18 cellular contexts compared by ENCODE assay signal in the genomic region with DNA sequence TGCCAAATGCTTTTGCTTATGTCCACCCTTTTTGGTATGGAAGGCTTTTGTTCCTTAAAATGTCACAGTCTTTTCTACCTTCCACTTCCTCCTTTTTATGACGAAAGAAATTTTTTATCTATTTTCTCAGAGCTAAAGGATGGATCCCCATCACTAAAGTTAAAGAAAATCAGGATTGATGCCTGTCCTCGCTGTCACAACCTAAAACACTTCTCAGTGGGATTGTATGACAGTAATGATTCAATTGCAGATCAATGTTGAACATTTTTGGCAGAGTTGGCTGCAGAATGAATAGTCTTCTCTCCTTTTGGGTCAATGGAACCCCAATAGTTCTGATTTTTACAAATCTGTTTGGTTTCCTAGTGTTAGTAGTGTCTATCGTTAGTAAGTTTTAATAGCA.
DNase-seq lines count a peak whose midpoint lies in the region; ATAC-seq, FAIRE-seq and TF ChIP-seq lines count a peak whose summit lies in the region.
"Had no signal": no experiment of that assay in that cellular context is flagged by ENCODE, and none has a peak within 500 bp of the region (broad histone marks: within the 10 kb centered on the region; RNA-seq: fewer than 3 reads in every experiment).

No MANE protein-coding gene starts in this region.

- CTCF ChIA-PET in WTC11 (lab: Charles Lee): no interaction called here

- no peak overlapping the region for H3K4me3 Mint-ChIP-seq in WTC11
- H3K4me3 Mint-ChIP-seq: CD4-positive, alpha-beta memory T cell had no signal

- no peak for ATAC-seq in WTC11

- FAIRE-seq in frontal cortex (lab: Jason Lieb, UNC): no peak
- FAIRE-seq: GM19239, H1 had no signal

- H3K27ac Mint-ChIP-seq in WTC11: peak overlapping the region; percentile 25; the same call in 1 of the 2 replicates
- H3K27ac Mint-ChIP-seq: CD4-positive, alpha-beta memory T cell had no signal

- H3K27me3 Mint-ChIP-seq in WTC11 (ENCODE audit: low read depth): no peaks in the 10 kb centered on the region
- H3K27me3 Mint-ChIP-seq: CD4-positive, alpha-beta memory T cell had no signal

- no peak for TF ChIP-seq CTCF in WTC11 (IDR thresholded peaks at IDR 0.05)

- peaks cover 9% of the 10 kb centered on the region for H3K4me1 Mint-ChIP-seq in WTC11
- H3K4me1 Mint-ChIP-seq: CD4-positive, alpha-beta memory T cell had no signal

- peak; percentile 9 for DNase-seq in SKM-1 treated with dmso at 0.1 percent for 144 hours (lab: John Stamatoyannopoulos, UW; ENCODE audit: unreplicated experiment)
- no peak for DNase-seq in SKM-1 (lab: John Stamatoyannopoulos, UW; ENCODE audit: unreplicated experiment)
- DNase-seq in MV-4-11 (lab: John Stamatoyannopoulos, UW): peak; percentile 63
- no peak for DNase-seq in WTC11 (ENCODE audit: low spot score)
- no peak for DNase-seq in frontal cortex (ENCODE audit: low spot score in 2 of 2)
- DNase-seq in stimulated activated naive CD4-positive, alpha-beta T cell treated with Interleukin-2 at 50 U/mL for 16 hours (lab: John Stamatoyannopoulos, UW): no peak
- DNase-seq: C1 segment of cervical spinal cord; Calu3; CD4-positive, alpha-beta memory T cell; COR-L47; DMS53; DMS79 treated with DMSO at 0.1 percent for 48 hours; GF-D8; GM23248; H7; HCEC 1CT had no signal

- POLR2A ChIA-PET in WTC11 (lab: Charles Lee): no interaction called here

- H3K9me3 Mint-ChIP-seq in WTC11: peaks cover 16% of the 10 kb centered on the region

- H3K36me3 Mint-ChIP-seq in WTC11: peaks cover 10% of the 10 kb centered on the region; the same call in 1 of the 2 replicates
- H3K36me3 Mint-ChIP-seq: CD4-positive, alpha-beta memory T cell had no signal

TF ChIP-seq in WTC11, 78 proteins besides CTCF, POLR2A, EP300 and RAD21 (continues in another document):
- no peak for TF ChIP-seq GABPB1 (CRISPR knock-in tag; IDR thresholded peaks at IDR 0.05)
- TF ChIP-seq KAT7 (CRISPR knock-in tag; IDR thresholded peaks at IDR 0.05; ENCODE audit: borderline replicate concordance): no peak
- TF ChIP-seq, protein P1, sequence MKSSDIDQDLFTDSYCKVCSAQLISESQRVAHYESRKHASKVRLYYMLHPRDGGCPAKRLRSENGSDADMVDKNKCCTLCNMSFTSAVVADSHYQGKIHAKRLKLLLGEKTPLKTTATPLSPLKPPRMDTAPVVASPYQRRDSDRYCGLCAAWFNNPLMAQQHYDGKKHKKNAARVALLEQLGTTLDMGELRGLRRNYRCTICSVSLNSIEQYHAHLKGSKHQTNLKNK (CRISPR knock-in tag; IDR thresholded peaks at IDR 0.05): no peak
- TF ChIP-seq, protein P2, sequence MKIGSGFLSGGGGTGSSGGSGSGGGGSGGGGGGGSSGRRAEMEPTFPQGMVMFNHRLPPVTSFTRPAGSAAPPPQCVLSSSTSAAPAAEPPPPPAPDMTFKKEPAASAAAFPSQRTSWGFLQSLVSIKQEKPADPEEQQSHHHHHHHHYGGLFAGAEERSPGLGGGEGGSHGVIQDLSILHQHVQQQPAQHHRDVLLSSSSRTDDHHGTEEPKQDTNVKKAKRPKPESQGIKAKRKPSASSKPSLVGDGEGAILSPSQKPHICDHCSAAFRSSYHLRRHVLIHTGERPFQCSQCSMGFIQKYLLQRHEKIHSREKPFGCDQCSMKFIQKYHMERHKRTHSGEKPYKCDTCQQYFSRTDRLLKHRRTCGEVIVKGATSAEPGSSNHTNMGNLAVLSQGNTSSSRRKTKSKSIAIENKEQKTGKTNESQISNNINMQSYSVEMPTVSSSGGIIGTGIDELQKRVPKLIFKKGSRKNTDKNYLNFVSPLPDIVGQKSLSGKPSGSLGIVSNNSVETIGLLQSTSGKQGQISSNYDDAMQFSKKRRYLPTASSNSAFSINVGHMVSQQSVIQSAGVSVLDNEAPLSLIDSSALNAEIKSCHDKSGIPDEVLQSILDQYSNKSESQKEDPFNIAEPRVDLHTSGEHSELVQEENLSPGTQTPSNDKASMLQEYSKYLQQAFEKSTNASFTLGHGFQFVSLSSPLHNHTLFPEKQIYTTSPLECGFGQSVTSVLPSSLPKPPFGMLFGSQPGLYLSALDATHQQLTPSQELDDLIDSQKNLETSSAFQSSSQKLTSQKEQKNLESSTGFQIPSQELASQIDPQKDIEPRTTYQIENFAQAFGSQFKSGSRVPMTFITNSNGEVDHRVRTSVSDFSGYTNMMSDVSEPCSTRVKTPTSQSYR (CRISPR knock-in tag; IDR thresholded peaks at IDR 0.05): no peak
- TF ChIP-seq, protein P3, sequence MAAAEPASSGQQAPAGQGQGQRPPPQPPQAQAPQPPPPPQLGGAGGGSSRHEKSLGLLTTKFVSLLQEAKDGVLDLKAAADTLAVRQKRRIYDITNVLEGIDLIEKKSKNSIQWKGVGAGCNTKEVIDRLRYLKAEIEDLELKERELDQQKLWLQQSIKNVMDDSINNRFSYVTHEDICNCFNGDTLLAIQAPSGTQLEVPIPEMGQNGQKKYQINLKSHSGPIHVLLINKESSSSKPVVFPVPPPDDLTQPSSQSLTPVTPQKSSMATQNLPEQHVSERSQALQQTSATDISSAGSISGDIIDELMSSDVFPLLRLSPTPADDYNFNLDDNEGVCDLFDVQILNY (CRISPR knock-in tag; IDR thresholded peaks at IDR 0.05): no peak
- TF ChIP-seq, protein P4, sequence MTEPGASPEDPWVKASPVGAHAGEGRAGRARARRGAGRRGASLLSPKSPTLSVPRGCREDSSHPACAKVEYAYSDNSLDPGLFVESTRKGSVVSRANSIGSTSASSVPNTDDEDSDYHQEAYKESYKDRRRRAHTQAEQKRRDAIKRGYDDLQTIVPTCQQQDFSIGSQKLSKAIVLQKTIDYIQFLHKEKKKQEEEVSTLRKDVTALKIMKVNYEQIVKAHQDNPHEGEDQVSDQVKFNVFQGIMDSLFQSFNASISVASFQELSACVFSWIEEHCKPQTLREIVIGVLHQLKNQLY (CRISPR knock-in tag; IDR thresholded peaks at IDR 0.05): no peak
- no peak for TF ChIP-seq FOXP1 (CRISPR knock-in tag; IDR thresholded peaks at IDR 0.05; ENCODE audit: borderline replicate concordance)
- no peak for TF ChIP-seq ZBTB21 (CRISPR knock-in tag; IDR thresholded peaks at IDR 0.05; ENCODE audit: borderline replicate concordance)
- TF ChIP-seq, protein P5, sequence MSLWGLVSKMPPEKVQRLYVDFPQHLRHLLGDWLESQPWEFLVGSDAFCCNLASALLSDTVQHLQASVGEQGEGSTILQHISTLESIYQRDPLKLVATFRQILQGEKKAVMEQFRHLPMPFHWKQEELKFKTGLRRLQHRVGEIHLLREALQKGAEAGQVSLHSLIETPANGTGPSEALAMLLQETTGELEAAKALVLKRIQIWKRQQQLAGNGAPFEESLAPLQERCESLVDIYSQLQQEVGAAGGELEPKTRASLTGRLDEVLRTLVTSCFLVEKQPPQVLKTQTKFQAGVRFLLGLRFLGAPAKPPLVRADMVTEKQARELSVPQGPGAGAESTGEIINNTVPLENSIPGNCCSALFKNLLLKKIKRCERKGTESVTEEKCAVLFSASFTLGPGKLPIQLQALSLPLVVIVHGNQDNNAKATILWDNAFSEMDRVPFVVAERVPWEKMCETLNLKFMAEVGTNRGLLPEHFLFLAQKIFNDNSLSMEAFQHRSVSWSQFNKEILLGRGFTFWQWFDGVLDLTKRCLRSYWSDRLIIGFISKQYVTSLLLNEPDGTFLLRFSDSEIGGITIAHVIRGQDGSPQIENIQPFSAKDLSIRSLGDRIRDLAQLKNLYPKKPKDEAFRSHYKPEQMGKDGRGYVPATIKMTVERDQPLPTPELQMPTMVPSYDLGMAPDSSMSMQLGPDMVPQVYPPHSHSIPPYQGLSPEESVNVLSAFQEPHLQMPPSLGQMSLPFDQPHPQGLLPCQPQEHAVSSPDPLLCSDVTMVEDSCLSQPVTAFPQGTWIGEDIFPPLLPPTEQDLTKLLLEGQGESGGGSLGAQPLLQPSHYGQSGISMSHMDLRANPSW (CRISPR knock-in tag; conservative IDR thresholded peaks at IDR 0.05; ENCODE audit: low read depth): no peak
- TF ChIP-seq, protein P6, sequence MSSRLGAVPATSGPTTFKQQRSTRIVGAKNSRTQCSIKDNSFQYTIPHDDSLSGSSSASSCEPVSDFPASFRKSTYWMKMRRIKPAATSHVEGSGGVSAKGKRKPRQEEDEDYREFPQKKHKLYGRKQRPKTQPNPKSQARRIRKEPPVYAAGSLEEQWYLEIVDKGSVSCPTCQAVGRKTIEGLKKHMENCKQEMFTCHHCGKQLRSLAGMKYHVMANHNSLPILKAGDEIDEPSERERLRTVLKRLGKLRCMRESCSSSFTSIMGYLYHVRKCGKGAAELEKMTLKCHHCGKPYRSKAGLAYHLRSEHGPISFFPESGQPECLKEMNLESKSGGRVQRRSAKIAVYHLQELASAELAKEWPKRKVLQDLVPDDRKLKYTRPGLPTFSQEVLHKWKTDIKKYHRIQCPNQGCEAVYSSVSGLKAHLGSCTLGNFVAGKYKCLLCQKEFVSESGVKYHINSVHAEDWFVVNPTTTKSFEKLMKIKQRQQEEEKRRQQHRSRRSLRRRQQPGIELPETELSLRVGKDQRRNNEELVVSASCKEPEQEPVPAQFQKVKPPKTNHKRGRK (CRISPR knock-in tag; IDR thresholded peaks at IDR 0.05; ENCODE audit: borderline replicate concordance): no peak
- no peak for TF ChIP-seq ZNF138 (CRISPR knock-in tag; conservative IDR thresholded peaks at IDR 0.05)
- TF ChIP-seq, protein P7, sequence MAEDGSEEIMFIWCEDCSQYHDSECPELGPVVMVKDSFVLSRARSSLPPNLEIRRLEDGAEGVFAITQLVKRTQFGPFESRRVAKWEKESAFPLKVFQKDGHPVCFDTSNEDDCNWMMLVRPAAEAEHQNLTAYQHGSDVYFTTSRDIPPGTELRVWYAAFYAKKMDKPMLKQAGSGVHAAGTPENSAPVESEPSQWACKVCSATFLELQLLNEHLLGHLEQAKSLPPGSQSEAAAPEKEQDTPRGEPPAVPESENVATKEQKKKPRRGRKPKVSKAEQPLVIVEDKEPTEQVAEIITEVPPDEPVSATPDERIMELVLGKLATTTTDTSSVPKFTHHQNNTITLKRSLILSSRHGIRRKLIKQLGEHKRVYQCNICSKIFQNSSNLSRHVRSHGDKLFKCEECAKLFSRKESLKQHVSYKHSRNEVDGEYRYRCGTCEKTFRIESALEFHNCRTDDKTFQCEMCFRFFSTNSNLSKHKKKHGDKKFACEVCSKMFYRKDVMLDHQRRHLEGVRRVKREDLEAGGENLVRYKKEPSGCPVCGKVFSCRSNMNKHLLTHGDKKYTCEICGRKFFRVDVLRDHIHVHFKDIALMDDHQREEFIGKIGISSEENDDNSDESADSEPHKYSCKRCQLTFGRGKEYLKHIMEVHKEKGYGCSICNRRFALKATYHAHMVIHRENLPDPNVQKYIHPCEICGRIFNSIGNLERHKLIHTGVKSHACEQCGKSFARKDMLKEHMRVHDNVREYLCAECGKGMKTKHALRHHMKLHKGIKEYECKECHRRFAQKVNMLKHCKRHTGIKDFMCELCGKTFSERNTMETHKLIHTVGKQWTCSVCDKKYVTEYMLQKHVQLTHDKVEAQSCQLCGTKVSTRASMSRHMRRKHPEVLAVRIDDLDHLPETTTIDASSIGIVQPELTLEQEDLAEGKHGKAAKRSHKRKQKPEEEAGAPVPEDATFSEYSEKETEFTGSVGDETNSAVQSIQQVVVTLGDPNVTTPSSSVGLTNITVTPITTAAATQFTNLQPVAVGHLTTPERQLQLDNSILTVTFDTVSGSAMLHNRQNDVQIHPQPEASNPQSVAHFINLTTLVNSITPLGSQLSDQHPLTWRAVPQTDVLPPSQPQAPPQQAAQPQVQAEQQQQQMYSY (CRISPR knock-in tag; IDR thresholded peaks at IDR 0.05): no peak

Comparison
In these comparisons a context has a peak if more than half of its experiments do, and no peak if none do; other contexts are left out.
1. DNase-seq: peak in SKM-1 treated with dmso at 0.1 percent for 144 hours (single experiment) and MV-4-11 (single experiment); none in SKM-1 (single experiment), WTC11 (single experiment), frontal cortex (0 of 2) and stimulated activated naive CD4-positive, alpha-beta T cell treated with Interleukin-2 at 50 U/mL for 16 hours (single experiment).